18 cellular contexts compared by ENCODE assay signal in the genomic region with DNA sequence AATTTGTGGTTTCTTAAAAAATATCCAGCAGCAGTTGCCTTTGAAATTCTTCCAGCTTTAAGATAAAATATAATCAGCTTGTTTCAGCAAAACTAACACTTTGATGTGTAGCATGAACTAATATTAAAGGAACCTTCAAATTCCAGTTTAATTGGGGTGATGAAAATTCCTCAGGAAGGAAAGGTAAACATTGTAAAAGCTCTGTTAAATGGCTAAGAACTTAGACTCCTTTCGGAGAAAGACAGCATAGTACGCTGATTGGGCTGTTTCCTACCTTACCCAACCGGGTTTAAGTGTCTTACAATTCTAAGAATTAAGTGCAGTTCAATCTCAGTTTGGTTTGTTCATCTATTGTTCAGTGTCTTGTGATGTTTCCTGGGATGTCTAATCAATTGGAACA.
DNase-seq lines count a peak whose midpoint lies in the region; TF ChIP-seq lines count a peak whose summit lies in the region.
"Had no signal": no experiment of that assay in that cellular context is flagged by ENCODE, and none has a peak within 500 bp of the region (broad histone marks: within the 10 kb centered on the region; RNA-seq: fewer than 3 reads in every experiment).

No MANE protein-coding gene starts in this region.

- no peaks in the 10 kb centered on the region for H3F3A ChIP-seq in SU-DHL-6 (ENCODE audit: insufficient read depth)

- no peak overlapping the region for H2AK5ac ChIP-seq in mesendoderm (ENCODE audit: low read length)

- H3K79me1 ChIP-seq in mesendoderm (ENCODE audit: low read length), result no peaks in the 10 kb centered on the region

- no peaks in the 10 kb centered on the region for H3K27me3 ChIP-seq in SU-DHL-6 (ENCODE audit: low read length)
- H3K27me3 ChIP-seq in mesendoderm (ENCODE audit: insufficient read depth, low read length, poor library complexity), result no peaks in the 10 kb centered on the region
- no peaks in the 10 kb centered on the region for H3K27me3 ChIP-seq in prostate gland (replicated peaks; ENCODE audit: insufficient read depth)
- H3K27me3 ChIP-seq: BLaER1 treated with 17β-estradiol and CSF1 and Interleukin-3, amounts not matched to agents 10 nM and 100 nM had no signal

- no peaks in the 10 kb centered on the region for H3K36me3 ChIP-seq in SU-DHL-6 (ENCODE audit: low read length)
- H3K36me3 ChIP-seq in mesendoderm (ENCODE audit: control insufficient read depth, insufficient read depth, low read length), result no peaks in the 10 kb centered on the region
- no peaks in the 10 kb centered on the region for H3K36me3 ChIP-seq in prostate gland
- H3K36me3 ChIP-seq: BLaER1 treated with 17β-estradiol and CSF1 and Interleukin-3, amounts not matched to agents 10 nM and 100 nM; HAP-1 had no signal

- H3K23ac ChIP-seq in mesendoderm (ENCODE audit: low read length), result no peak overlapping the region

- H3K56ac ChIP-seq in mesendoderm (ENCODE audit: low read length), result no peak overlapping the region

- peak; percentile 68 for DNase-seq in LNCaP clone FGC (ENCODE audit: low read depth)
- DNase-seq in mesendoderm, result peak; percentile 3
- peak; percentile 20 for DNase-seq in prostate gland (ENCODE audit: low spot score)
- DNase-seq in NCI-H446 treated with DMSO at 0.1 percent for 48 hours (lab: John Stamatoyannopoulos, UW), result no peak
- DNase-seq in NCI-H748 treated with DMSO at 0.1 percent for 48 hours (lab: John Stamatoyannopoulos, UW), result no peak
- no peak for DNase-seq in NCI-H146 treated with DMSO at 0.1 percent for 48 hours (lab: John Stamatoyannopoulos, UW; ENCODE audit: unreplicated experiment)
- DNase-seq in stimulated activated naive CD4-positive, alpha-beta T cell (lab: John Stamatoyannopoulos, UW), result no peak
- DNase-seq: CD8-positive, alpha-beta T cell; DMS 273 treated with DMSO at 0.1 percent for 48 hours; DMS53; DND-41; EL; IMR-90 had no signal

- peak overlapping the region; percentile 22 for H2AFZ ChIP-seq in SU-DHL-6 (ENCODE audit: low read depth, low read length, severe bottlenecking)

- H2BK5ac ChIP-seq in mesendoderm (ENCODE audit: low read length), result no peak overlapping the region

- H3K4me1 ChIP-seq in mesendoderm (ENCODE audit: control insufficient read depth, low read depth, low read length) (no peaks in the 10 kb centered on the region), prostate gland (replicated peaks) (no peaks in the 10 kb centered on the region)
- H3K4me1 ChIP-seq: BLaER1 treated with 17β-estradiol and CSF1 and Interleukin-3, amounts not matched to agents 10 nM and 100 nM; HAP-1 had no signal

- H3K4me3 ChIP-seq in LNCaP clone FGC (ENCODE audit: low read depth, low read length) (no peak overlapping the region), SU-DHL-6 (ENCODE audit: insufficient read depth, low read length, poor library complexity, severe bottlenecking) (no peak overlapping the region), mesendoderm (ENCODE audit: low read length) (no peak overlapping the region), prostate gland (no peak overlapping the region)
- H3K4me3 ChIP-seq: BLaER1 treated with 17β-estradiol and CSF1 and Interleukin-3, amounts not matched to agents 10 nM and 100 nM; GM12878; HAP-1 had no signal

- no peak overlapping the region for H4K5ac ChIP-seq in mesendoderm (ENCODE audit: low read length)

- no peak overlapping the region for H3K27ac ChIP-seq in SU-DHL-6 (ENCODE audit: low read depth, low read length)
- H3K27ac ChIP-seq in mesendoderm (ENCODE audit: low read depth, low read length), result no peak overlapping the region
- H3K27ac ChIP-seq in prostate gland, result no peak overlapping the region
- H3K27ac ChIP-seq: BLaER1 treated with 17β-estradiol and CSF1 and Interleukin-3, amounts not matched to agents 10 nM and 100 nM; HL-60 had no signal

- no peaks in the 10 kb centered on the region for H3K9me2 ChIP-seq in SU-DHL-6 (replicated peaks; ENCODE audit: insufficient read depth, low read length)

- H3K9ac ChIP-seq in SU-DHL-6 (ENCODE audit: low read length), result no peak overlapping the region
- H3K9ac ChIP-seq in mesendoderm (ENCODE audit: low read length), result no peak overlapping the region
- H3K9ac ChIP-seq: BLaER1 treated with 17β-estradiol and CSF1 and Interleukin-3, amounts not matched to agents 10 nM and 100 nM had no signal

- no peaks in the 10 kb centered on the region for H3K9me3 ChIP-seq in SU-DHL-6 (ENCODE audit: insufficient read depth, low read length)
- H3K9me3 ChIP-seq in prostate gland, result no peaks in the 10 kb centered on the region
- H3K9me3 ChIP-seq: BLaER1 treated with 17β-estradiol and CSF1 and Interleukin-3, amounts not matched to agents 10 nM and 100 nM; HAP-1 had no signal

- H3K4me2 ChIP-seq in SU-DHL-6 (ENCODE audit: low read depth, low read length, poor library complexity, severe bottlenecking), result no peak overlapping the region
- no peak overlapping the region for H3K4me2 ChIP-seq in mesendoderm (ENCODE audit: low read length)
- H3K4me2 ChIP-seq: BLaER1 treated with 17β-estradiol and CSF1 and Interleukin-3, amounts not matched to agents 10 nM and 100 nM had no signal

- no CpG with 5 or more reads among the region's 3 CpGs for WGBS in mesendoderm (ENCODE audit: extremely low coverage, insufficient coverage, low lambda C conversion rate)
- 14% methylated on average over 3 of the region's 3 CpGs for WGBS in prostate gland

- no peak overlapping the region for H3K18ac ChIP-seq in mesendoderm (ENCODE audit: low read length)

- H4K20me1 ChIP-seq in SU-DHL-6 (ENCODE audit: low read depth, low read length), result no peaks in the 10 kb centered on the region
- H4K20me1 ChIP-seq: BLaER1 treated with 17β-estradiol and CSF1 and Interleukin-3, amounts not matched to agents 10 nM and 100 nM had no signal

- H3K79me2 ChIP-seq in SU-DHL-6 (ENCODE audit: insufficient read depth, low read length) (no peaks in the 10 kb centered on the region), mesendoderm (ENCODE audit: control insufficient read depth, insufficient read depth, low read length) (no peaks in the 10 kb centered on the region)

- TF ChIP-seq CTCF in LNCaP clone FGC (IDR thresholded peaks at IDR 0.05; ENCODE audit: control insufficient read depth, extremely low read depth, insufficient read depth), result no peak
- no peak for TF ChIP-seq CTCF in SU-DHL-6 (IDR thresholded peaks at IDR 0.05; ENCODE audit: insufficient read depth, low read length, poor library complexity, severe bottlenecking)
- TF ChIP-seq CTCF in prostate gland (IDR thresholded peaks at IDR 0.05), result no peak

- H2BK15ac ChIP-seq in mesendoderm (replicated peaks; ENCODE audit: low read depth), result no peak overlapping the region

- H3K4ac ChIP-seq in mesendoderm (ENCODE audit: low read depth, low read length), result no peak overlapping the region

- intact Hi-C loops in prostate gland (cut with DNase I), result no loop called here

- TF ChIP-seq POLR2A in prostate gland (IDR thresholded peaks at IDR 0.05), result no peak

- no peak overlapping the region for H2BK120ac ChIP-seq in mesendoderm (ENCODE audit: low read depth, low read length)

- no peak overlapping the region for H4K8ac ChIP-seq in mesendoderm (ENCODE audit: low read depth, low read length)

Comparison
In these comparisons a context has a peak if more than half of its experiments do, and no peak if none do; other contexts are left out.
1. DNase-seq: peak in LNCaP clone FGC (single experiment), mesendoderm (single experiment) and prostate gland (single experiment); none in NCI-H446 treated with DMSO at 0.1 percent for 48 hours (single experiment), NCI-H748 treated with DMSO at 0.1 percent for 48 hours (single experiment), NCI-H146 treated with DMSO at 0.1 percent for 48 hours (single experiment) and stimulated activated naive CD4-positive, alpha-beta T cell (0 of 6).